ENCODE assay signal across 1 cellular context in the genomic region with DNA sequence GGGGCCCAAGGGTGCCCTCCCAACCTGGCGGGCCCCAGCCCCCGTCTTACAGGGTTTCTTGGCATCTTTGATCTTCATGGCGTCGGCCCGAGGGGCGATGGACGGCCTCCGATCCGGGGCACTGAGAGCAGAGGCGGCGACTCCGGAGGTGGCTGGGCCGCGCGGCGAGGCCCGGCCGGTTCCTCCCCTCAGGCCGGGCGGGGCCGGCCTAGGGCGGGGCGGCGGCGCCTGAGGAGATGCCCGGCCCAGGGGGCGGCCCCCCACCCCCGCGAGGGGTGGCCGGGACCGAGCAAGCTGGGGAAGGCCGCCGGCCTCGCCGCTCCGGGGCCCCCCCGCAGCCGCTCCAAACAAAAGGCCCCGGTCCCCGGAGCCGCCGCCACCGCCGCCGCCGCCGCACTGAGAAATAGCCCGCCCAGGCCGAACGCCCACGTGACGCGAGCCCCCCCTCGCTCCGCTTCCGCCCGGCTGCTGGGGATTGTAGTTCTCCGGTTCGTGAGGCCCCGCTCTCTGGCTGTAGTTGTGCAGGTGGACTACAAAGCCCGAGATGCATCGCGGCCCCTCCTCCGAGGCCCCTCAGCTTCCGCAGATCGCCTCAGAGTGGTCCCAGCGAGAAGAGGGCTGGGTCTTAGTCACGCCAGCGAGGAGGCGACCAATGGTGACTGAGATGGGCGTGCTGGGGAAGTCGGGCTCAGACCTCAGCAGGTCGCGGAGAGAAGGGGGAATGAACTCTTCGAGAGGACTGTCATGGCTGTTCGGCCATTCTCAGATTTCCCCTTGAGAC.
TF ChIP-seq lines count a peak whose summit lies in the region.

Gene PANK3 (minus strand): TSS at position 163 of the 781 bp plus-strand sequence. CDS start 85 bp downstream, at position 78.

TF ChIP-seq in HepG2, 621 proteins besides CTCF, POLR2A, EP300 and RAD21 (continued from another document and continues in another):
- TF ChIP-seq CSRNP1 (CRISPR knock-in tag; IDR thresholded peaks at IDR 0.05): no peak
- TF ChIP-seq SYNCRIP (IDR thresholded peaks at IDR 0.05; ENCODE audit: insufficient read depth, low read depth, low read length): no peak
- no peak for TF ChIP-seq HBP1 (CRISPR knock-in tag; IDR thresholded peaks at IDR 0.05; ENCODE audit: low read depth)
- TF ChIP-seq PAF1 (CRISPR knock-in tag; IDR thresholded peaks at IDR 0.05): no peak
- no peak for TF ChIP-seq ZNF768 (CRISPR knock-in tag; IDR thresholded peaks at IDR 0.05)
- TF ChIP-seq MIER3 (CRISPR knock-in tag; IDR thresholded peaks at IDR 0.05; ENCODE audit: borderline replicate concordance): peak; percentile 72; the same call in 1 of the 2 replicates
- TF ChIP-seq FIP1L1 (IDR thresholded peaks at IDR 0.05; ENCODE audit: borderline replicate concordance, insufficient read depth, low read depth, low read length): no peak
- TF ChIP-seq, protein P1, sequence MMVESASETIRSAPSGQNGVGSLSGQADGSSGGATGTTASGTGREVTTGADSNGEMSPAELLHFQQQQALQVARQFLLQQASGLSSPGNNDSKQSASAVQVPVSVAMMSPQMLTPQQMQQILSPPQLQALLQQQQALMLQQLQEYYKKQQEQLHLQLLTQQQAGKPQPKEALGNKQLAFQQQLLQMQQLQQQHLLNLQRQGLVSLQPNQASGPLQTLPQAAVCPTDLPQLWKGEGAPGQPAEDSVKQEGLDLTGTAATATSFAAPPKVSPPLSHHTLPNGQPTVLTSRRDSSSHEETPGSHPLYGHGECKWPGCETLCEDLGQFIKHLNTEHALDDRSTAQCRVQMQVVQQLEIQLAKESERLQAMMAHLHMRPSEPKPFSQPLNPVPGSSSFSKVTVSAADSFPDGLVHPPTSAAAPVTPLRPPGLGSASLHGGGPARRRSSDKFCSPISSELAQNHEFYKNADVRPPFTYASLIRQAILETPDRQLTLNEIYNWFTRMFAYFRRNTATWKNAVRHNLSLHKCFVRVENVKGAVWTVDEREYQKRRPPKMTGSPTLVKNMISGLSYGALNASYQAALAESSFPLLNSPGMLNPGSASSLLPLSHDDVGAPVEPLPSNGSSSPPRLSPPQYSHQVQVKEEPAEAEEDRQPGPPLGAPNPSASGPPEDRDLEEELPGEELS (CRISPR knock-in tag; IDR thresholded peaks at IDR 0.05): peak; percentile 24; the same call in 1 of the 2 replicates
- no peak for TF ChIP-seq MATR3 (CRISPR knock-in tag; IDR thresholded peaks at IDR 0.05)
- no peak for TF ChIP-seq ZNF329 (CRISPR knock-in tag; IDR thresholded peaks at IDR 0.05; ENCODE audit: low read depth)
- no peak for TF ChIP-seq ZNF572 (CRISPR knock-in tag; IDR thresholded peaks at IDR 0.05)
- no peak for TF ChIP-seq ZNF383 (CRISPR knock-in tag; IDR thresholded peaks at IDR 0.05; ENCODE audit: borderline replicate concordance)
- TF ChIP-seq ZNF354B (CRISPR knock-in tag; IDR thresholded peaks at IDR 0.05): no peak
- TF ChIP-seq SP1 (IDR thresholded peaks at IDR 0.05): no peak
- TF ChIP-seq SP1 (CRISPR knock-in tag; IDR thresholded peaks at IDR 0.05): peak; percentile 90
- TF ChIP-seq ZNF800 (CRISPR knock-in tag; IDR thresholded peaks at IDR 0.05): no peak
- peak; percentile 53; the same call in 1 of the 2 replicates for TF ChIP-seq ZNF441 (CRISPR knock-in tag; IDR thresholded peaks at IDR 0.05; ENCODE audit: borderline replicate concordance)
- TF ChIP-seq ZNF143 (CRISPR knock-in tag; IDR thresholded peaks at IDR 0.05): peak; percentile 95
- TF ChIP-seq CEBPB (IDR thresholded peaks at IDR 0.05; ENCODE audit: borderline replicate concordance, low read depth, low read length): no peak
- peak; percentile 97 for TF ChIP-seq HCFC1 (IDR thresholded peaks at IDR 0.05; ENCODE audit: low read depth, low read length)
- no peak for TF ChIP-seq PTBP1 (IDR thresholded peaks at IDR 0.05; ENCODE audit: low read depth, low read length, poor library complexity, severe bottlenecking)
- TF ChIP-seq ZSCAN21 (CRISPR knock-in tag; IDR thresholded peaks at IDR 0.05; ENCODE audit: borderline replicate concordance): peak; percentile 59
- TF ChIP-seq, protein P2, sequence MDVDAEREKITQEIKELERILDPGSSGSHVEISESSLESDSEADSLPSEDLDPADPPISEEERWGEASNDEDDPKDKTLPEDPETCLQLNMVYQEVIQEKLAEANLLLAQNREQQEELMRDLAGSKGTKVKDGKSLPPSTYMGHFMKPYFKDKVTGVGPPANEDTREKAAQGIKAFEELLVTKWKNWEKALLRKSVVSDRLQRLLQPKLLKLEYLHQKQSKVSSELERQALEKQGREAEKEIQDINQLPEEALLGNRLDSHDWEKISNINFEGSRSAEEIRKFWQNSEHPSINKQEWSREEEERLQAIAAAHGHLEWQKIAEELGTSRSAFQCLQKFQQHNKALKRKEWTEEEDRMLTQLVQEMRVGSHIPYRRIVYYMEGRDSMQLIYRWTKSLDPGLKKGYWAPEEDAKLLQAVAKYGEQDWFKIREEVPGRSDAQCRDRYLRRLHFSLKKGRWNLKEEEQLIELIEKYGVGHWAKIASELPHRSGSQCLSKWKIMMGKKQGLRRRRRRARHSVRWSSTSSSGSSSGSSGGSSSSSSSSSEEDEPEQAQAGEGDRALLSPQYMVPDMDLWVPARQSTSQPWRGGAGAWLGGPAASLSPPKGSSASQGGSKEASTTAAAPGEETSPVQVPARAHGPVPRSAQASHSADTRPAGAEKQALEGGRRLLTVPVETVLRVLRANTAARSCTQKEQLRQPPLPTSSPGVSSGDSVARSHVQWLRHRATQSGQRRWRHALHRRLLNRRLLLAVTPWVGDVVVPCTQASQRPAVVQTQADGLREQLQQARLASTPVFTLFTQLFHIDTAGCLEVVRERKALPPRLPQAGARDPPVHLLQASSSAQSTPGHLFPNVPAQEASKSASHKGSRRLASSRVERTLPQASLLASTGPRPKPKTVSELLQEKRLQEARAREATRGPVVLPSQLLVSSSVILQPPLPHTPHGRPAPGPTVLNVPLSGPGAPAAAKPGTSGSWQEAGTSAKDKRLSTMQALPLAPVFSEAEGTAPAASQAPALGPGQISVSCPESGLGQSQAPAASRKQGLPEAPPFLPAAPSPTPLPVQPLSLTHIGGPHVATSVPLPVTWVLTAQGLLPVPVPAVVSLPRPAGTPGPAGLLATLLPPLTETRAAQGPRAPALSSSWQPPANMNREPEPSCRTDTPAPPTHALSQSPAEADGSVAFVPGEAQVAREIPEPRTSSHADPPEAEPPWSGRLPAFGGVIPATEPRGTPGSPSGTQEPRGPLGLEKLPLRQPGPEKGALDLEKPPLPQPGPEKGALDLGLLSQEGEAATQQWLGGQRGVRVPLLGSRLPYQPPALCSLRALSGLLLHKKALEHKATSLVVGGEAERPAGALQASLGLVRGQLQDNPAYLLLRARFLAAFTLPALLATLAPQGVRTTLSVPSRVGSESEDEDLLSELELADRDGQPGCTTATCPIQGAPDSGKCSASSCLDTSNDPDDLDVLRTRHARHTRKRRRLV (CRISPR knock-in tag; IDR thresholded peaks at IDR 0.05): no peak
- peak; percentile 80 for TF ChIP-seq KLF12 (CRISPR knock-in tag; IDR thresholded peaks at IDR 0.05; ENCODE audit: borderline replicate concordance)
- peak; percentile 77 for TF ChIP-seq ZNF543 (CRISPR knock-in tag; IDR thresholded peaks at IDR 0.05)
- no peak for TF ChIP-seq ZKSCAN5 (CRISPR knock-in tag; IDR thresholded peaks at IDR 0.05)
- TF ChIP-seq ZNF724P (CRISPR knock-in tag; IDR thresholded peaks at IDR 0.05; ENCODE audit: borderline replicate concordance): peak; percentile 34; the same call in 1 of the 2 replicates
- TF ChIP-seq CBFB (CRISPR knock-in tag; IDR thresholded peaks at IDR 0.05): no peak
- no peak for TF ChIP-seq ZEB1 (IDR thresholded peaks at IDR 0.05; ENCODE audit: insufficient replicate concordance, low read depth)
- TF ChIP-seq ADNP (CRISPR knock-in tag; IDR thresholded peaks at IDR 0.05): no peak
- TF ChIP-seq THYN1 (CRISPR knock-in tag; IDR thresholded peaks at IDR 0.05; ENCODE audit: borderline replicate concordance, low read depth): no peak
- TF ChIP-seq ZNF24 (IDR thresholded peaks at IDR 0.05): no peak
- peak; percentile 46; the same call in 1 of the 2 replicates for TF ChIP-seq NFAT5 (CRISPR knock-in tag; IDR thresholded peaks at IDR 0.05)
- TF ChIP-seq, protein P3, sequence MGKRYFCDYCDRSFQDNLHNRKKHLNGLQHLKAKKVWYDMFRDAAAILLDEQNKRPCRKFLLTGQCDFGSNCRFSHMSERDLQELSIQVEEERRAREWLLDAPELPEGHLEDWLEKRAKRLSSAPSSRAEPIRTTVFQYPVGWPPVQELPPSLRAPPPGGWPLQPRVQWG (CRISPR knock-in tag; IDR thresholded peaks at IDR 0.05; ENCODE audit: borderline replicate concordance, low read depth): no peak
- no peak for TF ChIP-seq ZNF784 (CRISPR knock-in tag; IDR thresholded peaks at IDR 0.05; ENCODE audit: borderline replicate concordance)
- TF ChIP-seq PHB2 (IDR thresholded peaks at IDR 0.05; ENCODE audit: partially characterized antibody): no peak
- TF ChIP-seq TEF (CRISPR knock-in tag; IDR thresholded peaks at IDR 0.05): peak; percentile 56; the same call in 1 of the 2 replicates
